Comparison of ENCODE assay signal across 14 cellular contexts in genomic region chr9:126893079-126893478, GRCh38. TPM values are rescaled to one million over a fixed set of nuclear protein-coding genes. Genes with fewer than 3 reads are reported as not detected.
DNase-seq lines count a peak whose midpoint lies in the region; ATAC-seq and TF ChIP-seq lines count a peak whose summit lies in the region.
"Had no signal": no experiment of that assay in that cellular context is flagged by ENCODE, and none has a peak within 500 bp of the region (broad histone marks: within the 10 kb centered on the region; RNA-seq: fewer than 3 reads in every experiment).

No MANE protein-coding gene starts in this region.

- no peak overlapping the region for H3K4me3 ChIP-seq in epithelial cell of proximal tubule (ENCODE audit: low read depth, low read length)
- H3K4me3 ChIP-seq in retinal pigment epithelial cell (ENCODE audit: low read length), result no peak overlapping the region

- peak; percentile 63 for TF ChIP-seq CTCF in epithelial cell of proximal tubule (conservative IDR thresholded peaks at IDR 0.05; ENCODE audit: low read depth, low read length)
- peak; percentile 41 for TF ChIP-seq CTCF in retinal pigment epithelial cell (conservative IDR thresholded peaks at IDR 0.05; ENCODE audit: low read depth, low read length)

- DNase-seq in DMS 273 (lab: John Stamatoyannopoulos, UW; ENCODE audit: unreplicated experiment) (peak; percentile 44), DMS 273 treated with DMSO at 0.1 percent for 48 hours (lab: John Stamatoyannopoulos, UW) (no peak), NCI-H2227 treated with DMSO at 0.1 percent for 48 hours (lab: John Stamatoyannopoulos, UW) (peak; percentile 4), epithelial cell of proximal tubule (ENCODE audit: low read depth) (no peak), retinal pigment epithelial cell (ENCODE audit: low read depth) (no peak), NCI-H187 (lab: John Stamatoyannopoulos, UW) (no peak), NCI-H446 treated with DMSO at 0.1 percent for 48 hours (lab: John Stamatoyannopoulos, UW) (no peak)
- DNase-seq: 8988T; activated naive CD4-positive, alpha-beta T cell; hippocampal formation; NCI-H1417 treated with DMSO at 0.1 percent for 48 hours; SHP77; stimulated activated naive CD4-positive, alpha-beta T cell had no signal

- ATAC-seq in HG02759 (IDR thresholded peaks at IDR 0.05; ENCODE audit: unreplicated experiment), result no peak

RNA-seq across cellular contexts. Expression of gene RALGPS1, which starts 21.5 kb away (rescaled TPM):
- total RNA-seq in epithelial cell of proximal tubule, result 2.6 and 4.0 TPM in 2 replicates

RNA-seq across cellular contexts. Expression of gene ZBTB34, which starts 32.6 kb away (rescaled TPM):
- total RNA-seq in epithelial cell of proximal tubule, result 3.6 and 6.5 TPM in 2 replicates

Comparison
In these comparisons a context has a peak if more than half of its experiments do, and no peak if none do; other contexts are left out.
1. DNase-seq: peak in DMS 273 (single experiment) and NCI-H2227 treated with DMSO at 0.1 percent for 48 hours (single experiment); none in DMS 273 treated with DMSO at 0.1 percent for 48 hours (single experiment), epithelial cell of proximal tubule (single experiment), retinal pigment epithelial cell (single experiment), NCI-H187 (0 of 2) and NCI-H446 treated with DMSO at 0.1 percent for 48 hours (single experiment).